In the genomic region with DNA sequence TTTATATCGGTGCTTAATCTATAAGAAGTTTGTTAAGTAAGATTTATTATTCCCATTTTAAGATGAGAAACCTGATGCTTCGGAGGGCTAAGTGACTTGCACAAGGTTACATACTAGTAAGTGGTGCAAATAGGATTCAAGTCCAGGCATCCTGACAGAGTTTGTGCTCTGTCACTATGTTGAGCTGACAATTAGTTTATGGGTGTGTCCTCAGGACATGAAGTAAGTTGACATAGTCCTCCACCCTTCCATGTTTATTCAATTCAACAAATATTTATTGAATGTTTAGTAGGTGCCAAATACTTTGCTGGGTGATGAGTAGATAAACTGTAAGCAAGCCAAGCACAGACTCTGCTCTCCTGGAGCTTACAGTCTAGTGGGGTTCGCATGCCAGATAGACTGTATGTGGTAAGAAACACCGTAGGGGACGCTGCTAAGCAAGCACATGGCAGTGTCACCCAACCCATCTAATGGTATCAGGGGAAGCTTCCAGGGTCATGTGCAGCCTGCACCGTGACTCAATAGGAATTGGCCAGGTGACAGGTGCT, we compare ENCODE assay signal across 17 cellular contexts.
"Had no signal": no experiment of that assay in that cellular context is flagged by ENCODE, and none has a peak within 500 bp of the region (broad histone marks: within the 10 kb centered on the region; RNA-seq: fewer than 3 reads in every experiment).

No MANE protein-coding gene starts in this region.

- DNase-seq: activated CD4-positive, alpha-beta memory T cell treated with anti-CD3 and anti-CD28 coated beads for 36 hours; activated CD4-positive, alpha-beta T cell treated with anti-CD3 and anti-CD28 coated beads, Interleukin-2, amount 10 ng/mL, durations not matched to agents 24 days and 14 days; activated CD4-positive, CD25-positive, alpha-beta regulatory T cell treated with anti-CD3 and anti-CD28 coated beads, Interleukin-2, amount 50 U/mL, for 72 hours; activated CD8-positive, alpha-beta memory T cell treated with anti-CD3 and anti-CD28 coated beads, Interleukin-2, amount 50 U/mL, for 4 hours; activated naive CD8-positive, alpha-beta T cell treated with anti-CD3 and anti-CD28 coated beads, Interleukin-2, amount 50 U/mL, for 24 hours; activated T-cell treated with anti-CD3 and anti-CD28 coated beads, Interleukin-2, amount 50 U/mL, for 1 hour; amygdala; caudate nucleus; head of caudate nucleus; hippocampal formation; left cardiac atrium; right cardiac atrium; stimulated activated CD4-positive, alpha-beta T cell treated with anti-CD3 and anti-CD28 coated beads, Interleukin-2, amount 100 ng/mL, for 48 hours; substantia nigra; T-helper 2 cell had no signal

- H3K36me3 ChIP-seq: vagina had no signal

- H3K27me3 ChIP-seq: vagina had no signal

- ATAC-seq: activated naive CD8-positive, alpha-beta T cell treated with anti-CD3 and anti-CD28 coated beads, Interleukin-2, amount 50 U/mL, for 24 hours; left cardiac atrium; natural killer cell treated with Interleukin-12 subunit alpha and Interleukin-12 subunit beta and Interleukin-15 and Interleukin-18, amount 100 ng/mL, for 72 hours; right cardiac atrium had no signal

- H3K9me3 ChIP-seq: vagina had no signal

- H3K4me3 ChIP-seq: vagina had no signal

- H3K4me1 ChIP-seq: vagina had no signal

- H3K27ac ChIP-seq: vagina had no signal
